1 cellular context compared by ENCODE assay signal in the genomic region with DNA sequence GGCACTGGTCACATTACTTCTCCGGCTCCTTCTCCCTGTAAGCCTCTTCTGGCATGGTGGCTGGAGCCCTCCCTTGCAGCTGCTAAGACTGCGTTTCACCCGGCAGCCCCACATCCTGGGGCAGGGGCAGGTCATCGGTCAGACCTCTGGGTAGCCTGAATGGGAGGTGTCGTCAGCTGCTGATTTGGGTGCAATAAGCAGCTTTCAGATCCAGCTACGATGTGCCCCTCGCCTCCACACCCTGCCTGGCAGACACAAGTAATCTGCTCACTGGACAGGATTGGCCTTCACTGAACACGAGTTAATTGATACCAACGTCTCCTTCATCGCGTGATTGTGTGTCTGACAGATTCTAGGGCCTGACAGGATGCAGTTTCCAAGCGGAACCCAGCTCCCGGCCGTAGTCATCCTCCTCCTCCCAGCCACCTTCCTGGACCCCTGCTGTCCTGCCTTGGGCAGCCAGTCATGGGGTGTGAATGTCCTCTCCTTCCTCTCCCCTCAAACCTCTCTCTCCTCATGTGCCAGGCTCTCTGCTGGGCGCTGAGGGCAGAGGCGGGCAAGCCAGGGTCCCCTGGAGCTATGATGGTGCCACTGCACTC.
TF ChIP-seq lines count a peak whose summit lies in the region.

No MANE protein-coding gene starts in this region.

TF ChIP-seq in IMR-90, 13 proteins besides CTCF, POLR2A, EP300 and RAD21 (continued from another document):
- no peak for TF ChIP-seq CEBPB (IDR thresholded peaks at IDR 0.05; ENCODE audit: low read depth, low read length)
- no peak for TF ChIP-seq MXI1 (IDR thresholded peaks at IDR 0.05; ENCODE audit: borderline replicate concordance, low read depth, low read length)
- TF ChIP-seq, protein P1, sequence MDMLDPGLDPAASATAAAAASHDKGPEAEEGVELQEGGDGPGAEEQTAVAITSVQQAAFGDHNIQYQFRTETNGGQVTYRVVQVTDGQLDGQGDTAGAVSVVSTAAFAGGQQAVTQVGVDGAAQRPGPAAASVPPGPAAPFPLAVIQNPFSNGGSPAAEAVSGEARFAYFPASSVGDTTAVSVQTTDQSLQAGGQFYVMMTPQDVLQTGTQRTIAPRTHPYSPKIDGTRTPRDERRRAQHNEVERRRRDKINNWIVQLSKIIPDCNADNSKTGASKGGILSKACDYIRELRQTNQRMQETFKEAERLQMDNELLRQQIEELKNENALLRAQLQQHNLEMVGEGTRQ (IDR thresholded peaks at IDR 0.05; ENCODE audit: low read depth, low read length), result no peak
- TF ChIP-seq, protein P2, sequence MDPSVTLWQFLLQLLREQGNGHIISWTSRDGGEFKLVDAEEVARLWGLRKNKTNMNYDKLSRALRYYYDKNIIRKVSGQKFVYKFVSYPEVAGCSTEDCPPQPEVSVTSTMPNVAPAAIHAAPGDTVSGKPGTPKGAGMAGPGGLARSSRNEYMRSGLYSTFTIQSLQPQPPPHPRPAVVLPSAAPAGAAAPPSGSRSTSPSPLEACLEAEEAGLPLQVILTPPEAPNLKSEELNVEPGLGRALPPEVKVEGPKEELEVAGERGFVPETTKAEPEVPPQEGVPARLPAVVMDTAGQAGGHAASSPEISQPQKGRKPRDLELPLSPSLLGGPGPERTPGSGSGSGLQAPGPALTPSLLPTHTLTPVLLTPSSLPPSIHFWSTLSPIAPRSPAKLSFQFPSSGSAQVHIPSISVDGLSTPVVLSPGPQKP (IDR thresholded peaks at IDR 0.05; ENCODE audit: borderline replicate concordance, low read depth, low read length), result no peak
TF ChIP-seq in IMR-90: peak in this region for 0.
